Comparison of ENCODE assay signal across 12 cellular contexts in the genomic region with DNA sequence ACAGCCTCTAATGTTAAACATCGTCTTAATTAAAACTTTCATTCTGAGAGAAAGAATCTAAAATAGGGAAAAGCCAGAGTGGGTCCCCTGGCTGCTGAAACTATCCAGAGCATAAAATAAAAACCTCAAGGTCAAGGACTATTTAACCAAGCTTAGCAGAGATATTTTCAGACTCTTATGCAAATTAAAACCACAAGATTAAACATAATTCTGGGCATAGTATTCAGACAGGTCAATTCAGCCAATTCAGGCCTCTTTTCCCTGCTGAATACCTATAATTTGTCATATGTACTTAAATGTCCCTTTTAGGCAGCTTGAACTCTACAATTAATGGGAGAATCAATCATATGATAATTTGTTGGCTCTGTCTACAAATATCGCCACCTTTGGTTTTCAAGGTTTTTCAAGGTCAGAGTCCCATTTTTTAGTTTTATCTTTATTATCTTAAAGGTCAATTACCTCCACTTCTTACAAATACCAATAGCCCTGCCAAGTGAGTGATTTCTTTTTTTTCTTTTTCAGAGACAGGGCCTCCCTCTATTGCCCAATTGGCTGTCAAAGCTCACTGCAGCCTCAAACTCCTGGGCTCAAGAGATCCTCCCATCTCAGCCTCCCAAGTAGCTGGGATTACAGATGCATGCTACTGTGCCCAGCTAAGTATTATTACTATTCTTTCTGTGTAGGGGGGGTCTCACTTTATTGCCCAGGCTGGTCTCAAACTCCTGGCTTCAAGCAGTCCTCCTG.
A peak's percentile ranks its signal among the peaks of the same experiment; 100 is the strongest.
DNase-seq lines count a peak whose midpoint lies in the region; ATAC-seq and TF ChIP-seq lines count a peak whose summit lies in the region.
"Had no signal": no experiment of that assay in that cellular context is flagged by ENCODE, and none has a peak within 500 bp of the region (broad histone marks: within the 10 kb centered on the region; RNA-seq: fewer than 3 reads in every experiment).

No MANE protein-coding gene starts in this region.

- H3K36me3 ChIP-seq in stomach (no peaks in the 10 kb centered on the region), lower lobe of right lung (no peaks in the 10 kb centered on the region)

- no peaks in the 10 kb centered on the region for H3K27me3 ChIP-seq in stomach
- no peaks in the 10 kb centered on the region for H3K27me3 ChIP-seq in lower lobe of right lung (ENCODE audit: low read depth)

- in situ Hi-C loops in astrocyte of the cerebellum (cut with HindIII; ENCODE audit: low sequenced_read_pairs) = no loop called here

- TF ChIP-seq EP300 in stomach (IDR thresholded peaks at IDR 0.05) = no peak

- WGBS in stomach, 5 donors = 34 to 55% (median 41%) methylated on average over 2 of the region's 2 CpGs

- DNase-seq in astrocyte of the cerebellum (ENCODE audit: low read depth) (peak; percentile 60), stomach (no peak), lower lobe of right lung (no peak), NCI-H2196 (lab: John Stamatoyannopoulos, UW; ENCODE audit: unreplicated experiment) (no peak)
- DNase-seq: amygdala; Caco-2; effector memory CD4-positive, alpha-beta T cell; NCI-H510A; SIG-M5 had no signal

- H3K4me1 ChIP-seq in stomach (peaks cover 0 to 11% (median 2%) of the 10 kb centered on the region in 4 donors), lower lobe of right lung (peaks cover 6% of the 10 kb centered on the region)

- H3K4me3 ChIP-seq in astrocyte of the cerebellum (ENCODE audit: low read depth, low read length) = no peak overlapping the region
- H3K4me3 ChIP-seq in stomach = no peak overlapping the region
- H3K4me3 ChIP-seq in lower lobe of right lung = no peak overlapping the region

- ATAC-seq in GM19395 (IDR thresholded peaks at IDR 0.05; ENCODE audit: unreplicated experiment) = peak; percentile 81
- peak; percentile 63 for ATAC-seq in HG03097 (IDR thresholded peaks at IDR 0.05; ENCODE audit: low FRiP score, unreplicated experiment)
- ATAC-seq in lower lobe of right lung = no peak
- no peak for ATAC-seq in HG03439 (IDR thresholded peaks at IDR 0.05; ENCODE audit: unreplicated experiment)

- TF ChIP-seq POLR2A in stomach (IDR thresholded peaks at IDR 0.05) = no peak

- no peaks in the 10 kb centered on the region for H3K9me3 ChIP-seq in stomach
- H3K9me3 ChIP-seq in lower lobe of right lung = no peaks in the 10 kb centered on the region
- H3K9me3 ChIP-seq: Caco-2 had no signal

- peak; percentile 13 for TF ChIP-seq CTCF in astrocyte of the cerebellum (IDR thresholded peaks at IDR 0.05; ENCODE audit: low read depth, low read length, missing control alignments)
- no peak for TF ChIP-seq CTCF in stomach (IDR thresholded peaks at IDR 0.05)
- no peak for TF ChIP-seq CTCF in lower lobe of right lung (IDR thresholded peaks at IDR 0.05)

- peak overlapping the region in 3 of 5 donors; percentile 11 to 56 (median 50) for H3K27ac ChIP-seq in stomach
- H3K27ac ChIP-seq in lower lobe of right lung = no peak overlapping the region

- intact Hi-C loops in stomach (cut with DNase I; ENCODE audit: low total_unique reads) (no loop called here), lower lobe of right lung (cut with DNase I) (no loop called here)

Comparison
In these comparisons a context has a peak if more than half of its experiments do, and no peak if none do; other contexts are left out.
1. ATAC-seq: peak in GM19395 (single experiment) and HG03097 (single experiment); none in lower lobe of right lung (0 of 2) and HG03439 (single experiment).